Comparison of ENCODE assay signal across 8 cellular contexts in the genomic region with DNA sequence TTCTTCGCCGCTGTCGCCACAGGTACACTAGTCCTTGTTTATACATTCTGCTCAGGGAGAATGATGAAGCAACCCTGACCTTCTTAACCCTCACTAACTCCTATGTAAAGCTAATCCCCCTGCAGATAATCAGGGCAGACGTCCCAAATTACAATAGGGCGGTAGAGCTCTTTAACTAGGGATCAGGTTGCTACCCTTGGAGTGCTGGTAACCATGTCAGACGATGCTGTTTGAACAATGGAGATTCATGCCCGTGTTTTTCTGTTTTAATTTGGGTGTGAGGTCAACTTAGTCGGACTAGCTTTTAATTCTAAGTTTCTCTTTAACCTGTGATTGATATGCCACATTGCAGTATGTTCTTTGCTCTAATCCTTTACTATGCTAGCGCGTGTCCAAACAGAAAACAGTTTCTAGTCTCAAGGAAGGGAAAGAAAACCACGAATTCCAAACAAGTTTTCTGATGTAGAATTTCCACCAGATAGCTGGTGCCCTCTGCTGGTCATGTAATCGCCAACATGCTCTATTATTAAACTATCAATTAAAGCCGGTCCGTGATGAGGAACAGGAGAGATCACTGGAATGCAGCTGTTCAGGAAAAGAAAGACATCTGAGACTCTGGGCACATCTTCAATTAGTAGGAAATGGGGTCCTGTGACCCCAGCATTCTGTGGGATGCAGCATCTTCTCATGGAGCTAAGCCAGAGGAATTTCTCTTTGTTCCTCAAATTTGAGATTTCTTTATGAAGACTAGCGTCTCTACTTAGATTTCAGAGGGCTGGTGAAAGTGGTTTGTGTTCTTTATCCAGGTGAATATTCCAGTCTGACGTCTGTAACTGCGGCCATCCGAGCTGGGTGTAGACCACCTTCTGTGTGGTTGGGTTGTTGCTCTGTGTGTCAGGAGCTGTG. TPM values are rescaled to one million over a fixed set of nuclear protein-coding genes. Genes with fewer than 3 reads are reported as not detected.
DNase-seq lines count a peak whose midpoint lies in the region; ATAC-seq and TF ChIP-seq lines count a peak whose summit lies in the region.

No MANE protein-coding gene starts in this region.

- H3K9me3 ChIP-seq in Karpas-422 (ENCODE audit: low read length) = no peaks in the 10 kb centered on the region
- no peaks in the 10 kb centered on the region for H3K9me3 ChIP-seq in RWPE2 (ENCODE audit: severe bottlenecking)
- H3K9me3 ChIP-seq in heart right ventricle = no peaks in the 10 kb centered on the region
- H3K9me3 ChIP-seq in trophoblast cell (ENCODE audit: insufficient read depth, low read depth, low read length) = no peaks in the 10 kb centered on the region

- no peaks in the 10 kb centered on the region for H3K9me2 ChIP-seq in Karpas-422 (replicated peaks; ENCODE audit: insufficient read depth, low read length)

- H2AFZ ChIP-seq in Karpas-422 (ENCODE audit: low read length) (no peak overlapping the region), trophoblast cell (ENCODE audit: insufficient read depth, low read length, poor library complexity) (no peak overlapping the region)

- ATAC-seq in RWPE2 (ENCODE audit: low read depth) (peak; percentile 68), heart right ventricle (peak; percentile 33 to 73 (median 56)), GM19324 (IDR thresholded peaks at IDR 0.05; ENCODE audit: low FRiP score, unreplicated experiment) (no peak)

- H4K20me1 ChIP-seq in Karpas-422 (ENCODE audit: insufficient read depth, low read depth, low read length) = no peaks in the 10 kb centered on the region

- H3K27me3 ChIP-seq in Karpas-422 (ENCODE audit: low read length) (no peaks in the 10 kb centered on the region), RWPE2 (ENCODE audit: insufficient read depth, poor library complexity, severe bottlenecking) (no peaks in the 10 kb centered on the region), heart right ventricle (no peaks in the 10 kb centered on the region), trophoblast cell (ENCODE audit: insufficient read depth, low read length) (no peaks in the 10 kb centered on the region)

- H4K8ac ChIP-seq in trophoblast cell (ENCODE audit: low read depth, low read length) = no peak overlapping the region

- no peak overlapping the region for H2BK120ac ChIP-seq in trophoblast cell (ENCODE audit: insufficient read depth, low read length, poor library complexity)

- DNase-seq in DMS114 treated with DMSO at 0.1 percent for 48 hours (lab: John Stamatoyannopoulos, UW; ENCODE audit: unreplicated experiment) (peak; percentile 62), Karpas-422 (peak; percentile 78), RWPE2 (ENCODE audit: low spot score) (no peak), amniotic stem cell (lab: John Stamatoyannopoulos, UW) (peak; percentile 56), heart right ventricle (peak in 1 of 2 donors; percentile 71), trophoblast cell (peak; percentile 32 to 71), UCSD-AML1 (lab: John Stamatoyannopoulos, UW; ENCODE audit: unreplicated experiment) (no peak)

- H4K91ac ChIP-seq in trophoblast cell (ENCODE audit: low read depth, low read length) = no peak overlapping the region

- H3K27ac ChIP-seq in Karpas-422 (ENCODE audit: low read length) (no peak overlapping the region), RWPE2 (ENCODE audit: poor library complexity, severe bottlenecking) (no peak overlapping the region), heart right ventricle (no peak overlapping the region), trophoblast cell (ENCODE audit: low read depth, low read length) (no peak overlapping the region)

- H2AK5ac ChIP-seq in trophoblast cell (ENCODE audit: low read length) = no peak overlapping the region

- TF ChIP-seq CTCF in RWPE2 (IDR thresholded peaks at IDR 0.05; ENCODE audit: poor library complexity, severe bottlenecking) (peak; percentile 91), heart right ventricle (IDR thresholded peaks at IDR 0.05) (peak; percentile 72 to 91 (median 84))

- no peak overlapping the region for H4K12ac ChIP-seq in trophoblast cell (ENCODE audit: low read depth, low read length)

- H3K79me1 ChIP-seq in trophoblast cell (ENCODE audit: low read length) = no peaks in the 10 kb centered on the region

- H3K4ac ChIP-seq in trophoblast cell (ENCODE audit: low read depth, low read length) = no peak overlapping the region

- H3K9ac ChIP-seq in Karpas-422 (ENCODE audit: low read length) (no peak overlapping the region), trophoblast cell (ENCODE audit: low read length) (no peak overlapping the region)

- H3K4me2 ChIP-seq in Karpas-422 (ENCODE audit: low read depth, low read length, poor library complexity, severe bottlenecking) (no peak overlapping the region), trophoblast cell (ENCODE audit: low read length) (peak overlapping the region; percentile 7)

- H3K23ac ChIP-seq in trophoblast cell (ENCODE audit: low read length) = no peak overlapping the region

- H3K79me2 ChIP-seq in Karpas-422 (ENCODE audit: low read length) (no peaks in the 10 kb centered on the region), trophoblast cell (ENCODE audit: control insufficient read depth, insufficient read depth, low read length, poor library complexity) (no peaks in the 10 kb centered on the region)

- WGBS in heart right ventricle, 2 donors = 34 to 35% methylated on average over 18 of the region's 18 CpGs
- WGBS in trophoblast cell (ENCODE audit: extremely low coverage, insufficient coverage, insufficient read length) = no CpG with 5 or more reads among the region's 18 CpGs

- no peak overlapping the region for H2BK5ac ChIP-seq in trophoblast cell (ENCODE audit: low read depth, low read length, poor library complexity)

- intact Hi-C loops in heart right ventricle (cut with DNase I) = loop anchor here in 9 of 10 donors (1.0 to 5.0 kb wide), 5 partner anchors 83 to 150 kb away; no protein-coding TSS in a partner anchor

- H2BK12ac ChIP-seq in trophoblast cell (ENCODE audit: low read length) = no peak overlapping the region

- H3K36me3 ChIP-seq in Karpas-422 (ENCODE audit: insufficient read depth, low read length) = no peaks in the 10 kb centered on the region
- H3K36me3 ChIP-seq in RWPE2 (ENCODE audit: low read depth) = no peaks in the 10 kb centered on the region
- peaks cover 0 to 9% (median 0%) of the 10 kb centered on the region in 9 donors for H3K36me3 ChIP-seq in heart right ventricle
- H3K36me3 ChIP-seq in trophoblast cell (ENCODE audit: control insufficient read depth in 1 of 2, insufficient read depth in 2 of 2, low read length in 2 of 2) = no peaks in the 10 kb centered on the region

- H3K4me3 ChIP-seq in Karpas-422 (ENCODE audit: low read length) = no peak overlapping the region
- no peak overlapping the region for H3K4me3 ChIP-seq in RWPE2 (ENCODE audit: severe bottlenecking)
- H3K4me3 ChIP-seq in heart right ventricle = peak overlapping the region in 5 of 10 donors; percentile 3 to 29 (median 16)
- H3K4me3 ChIP-seq in trophoblast cell (ENCODE audit: low read depth, low read length) = no peak overlapping the region

- H3K4me1 ChIP-seq in Karpas-422 (ENCODE audit: low read length) (0 out of 2 replicates have a peak, but pooled peaks cover 3% of the 10 kb centered on the region), RWPE2 (ENCODE audit: insufficient read depth, poor library complexity, severe bottlenecking) (no peaks in the 10 kb centered on the region), heart right ventricle (peaks cover 0 to 16% (median 0%) of the 10 kb centered on the region in 9 donors), trophoblast cell (ENCODE audit: control insufficient read depth in 1 of 2, insufficient read depth in 2 of 2, low read length in 2 of 2) (no peaks in the 10 kb centered on the region)

- H3K14ac ChIP-seq in trophoblast cell (ENCODE audit: low read length) = no peak overlapping the region

- H3K18ac ChIP-seq in trophoblast cell (ENCODE audit: low read length) = no peak overlapping the region

RNA-seq across cellular contexts. Expression of a gene that starts 18.3 kb away (rescaled TPM):
- 11.6 and 14.9 TPM in 2 replicates for total RNA-seq in Karpas-422 (2014; rRNA removed; shearing (Covaris generic); ENCODE audit: low replicate concordance)
- 10 to 100 TPM; 64.5 to 88.4 (median 76.7) TPM for total RNA-seq in heart right ventricle
- polyA plus RNA-seq in heart right ventricle = 10 to 100 TPM; 48.7 to 49.8 TPM
- polyA plus RNA-seq in trophoblast cell (2013) = 103 and 104 TPM in 2 replicates

RNA-seq across cellular contexts. Expression of a gene that starts 31.3 kb away (rescaled TPM):
- total RNA-seq in Karpas-422 (2014; rRNA removed; shearing (Covaris generic); ENCODE audit: low replicate concordance) = 0.51 and 3.5 TPM in 2 replicates
- total RNA-seq in heart right ventricle = 10 to 100 TPM in 9 of 10 donors, 1 to 10 TPM in 1; 8.0 to 36.3 (median 20.7) TPM
- polyA plus RNA-seq in heart right ventricle = 10 to 100 TPM in 1 of 2 donors, 1 to 10 TPM in 1; 2.1 to 13.7 TPM
- 1.4 and 1.5 TPM in 2 replicates for polyA plus RNA-seq in trophoblast cell (2013)

Comparison
In these comparisons a context has a peak if more than half of its experiments do, and no peak if none do; other contexts are left out.
1. DNase-seq: peak in DMS114 treated with DMSO at 0.1 percent for 48 hours (single experiment), Karpas-422 (single experiment), amniotic stem cell (single experiment) and trophoblast cell (2 of 2); none in RWPE2 (single experiment) and UCSD-AML1 (single experiment).